Comparison of ENCODE assay signal across 19 cellular contexts in the genomic region with DNA sequence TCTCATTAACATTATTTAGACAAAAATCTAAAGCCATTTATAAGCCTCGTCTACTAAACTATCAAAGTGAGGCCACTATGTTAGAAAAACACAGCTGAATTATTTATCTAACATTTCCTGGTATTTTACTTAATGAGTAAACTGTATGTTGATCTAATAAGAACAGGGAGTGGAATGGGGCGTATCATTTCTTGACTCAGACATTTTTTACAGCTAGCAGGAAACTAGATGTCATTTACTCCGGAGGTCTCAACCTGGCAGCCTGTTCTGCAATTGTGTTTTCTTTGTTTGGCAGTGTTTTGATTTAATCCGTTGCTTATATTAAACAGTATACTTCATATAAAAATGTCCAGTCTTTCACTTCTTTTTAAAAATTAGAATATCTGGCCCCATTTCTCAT.
DNase-seq lines count a peak whose midpoint lies in the region; ATAC-seq, FAIRE-seq and TF ChIP-seq lines count a peak whose summit lies in the region.
"Had no signal": no experiment of that assay in that cellular context is flagged by ENCODE, and none has a peak within 500 bp of the region (broad histone marks: within the 10 kb centered on the region; RNA-seq: fewer than 3 reads in every experiment).

No MANE protein-coding gene starts in this region.

- H3K4me3 ChIP-seq in A549: no peak overlapping the region
- H3K4me3 ChIP-seq: heart left ventricle, SK-N-MC, testis had no signal

- no peak for TF ChIP-seq CTCF in A549 (IDR thresholded peaks at IDR 0.05)

- CTCF ChIA-PET in A549 (lab: Yijun Ruan, JAX): interaction anchor here (2.1 kb wide), 1 partner anchor 124 kb away, joined by 4 read pairs; no protein-coding TSS in a partner anchor

- DNase-seq in A549 (ENCODE audit: low read depth in 1 of 2, low spot score in 1 of 2): peak; percentile 16 to 75
- DNase-seq in NCI-H460 (ENCODE audit: extremely low read depth, low read depth): peak; percentile 2
- peak; percentile 76 to 94 for DNase-seq in dermis microvascular lymphatic vessel endothelial cell (ENCODE audit: low read depth in 2 of 2)
- peak; percentile 82 for DNase-seq in kidney tubule cell (ENCODE audit: low spot score)
- DNase-seq in activated naive CD4-positive, alpha-beta T cell (lab: John Stamatoyannopoulos, UW): no peak
- DNase-seq in germinal center (ENCODE audit: low spot score): no peak
- DNase-seq: effector memory CD8-positive, alpha-beta T cell; heart left ventricle; naive thymus-derived CD8-positive, alpha-beta T cell; NCI-H146; NCI-H446; stimulated activated CD4-positive, alpha-beta T cell treated with anti-CD3 and anti-CD28 coated beads, Interleukin-2, amount 100 ng/mL, for 48 hours; stimulated activated CD8-positive, alpha-beta memory T cell treated with anti-CD3 and anti-CD28 coated beads, Interleukin-4, amount 100 ng/mL, for 48 hours; testis had no signal

- TF ChIP-seq POLR2A in A549 (IDR thresholded peaks at IDR 0.05; ENCODE audit: low read length): no peak

- peak overlapping the region; percentile 63 to 79 for H3K27ac ChIP-seq in A549
- H3K27ac ChIP-seq: heart left ventricle, SK-N-MC, testis had no signal

- POLR2A ChIA-PET in A549 (lab: Yijun Ruan, JAX): no interaction called here

- no peak for TF ChIP-seq EP300 in A549 (IDR thresholded peaks at IDR 0.05)

- H3K4me2 ChIP-seq in A549: peak overlapping the region; percentile 58

- H3K4me1 ChIP-seq in A549: peaks cover 32% of the 10 kb centered on the region
- H3K4me1 ChIP-seq: heart left ventricle, testis had no signal

- ATAC-seq in A549 (peak; percentile 64 to 71; a peak in 5 of 6 replicates), HG03571 (IDR thresholded peaks at IDR 0.05; ENCODE audit: unreplicated experiment) (no peak), GM19324 (IDR thresholded peaks at IDR 0.05; ENCODE audit: low FRiP score, unreplicated experiment) (no peak)
- ATAC-seq: effector memory CD8-positive, alpha-beta T cell; HCT116; heart left ventricle; naive thymus-derived CD8-positive, alpha-beta T cell had no signal

- WGBS in A549 (ENCODE audit: missing lambda C conversion rate): 10% methylated on average over 4 of the region's 4 CpGs

- no peak for TF ChIP-seq RAD21 in A549 (conservative IDR thresholded peaks at IDR 0.05 in 1 of 2, IDR thresholded peaks at IDR 0.05 in 1 of 2)

- peak; percentile 88 for FAIRE-seq in A549 (lab: Jason Lieb, UNC)
- FAIRE-seq: G401.6 had no signal

- peaks cover 27% of the 10 kb centered on the region; the same call in 2 of the 3 replicates for H3K9me3 ChIP-seq in A549
- H3K9me3 ChIP-seq: testis had no signal

TF ChIP-seq in A549, 52 proteins besides CTCF, POLR2A, EP300 and RAD21:
- peak; percentile 27; the same call in 1 of the 2 replicates for TF ChIP-seq GATA3 (IDR thresholded peaks at IDR 0.05; ENCODE audit: borderline replicate concordance)
- no peak for TF ChIP-seq NR3C1 (IDR thresholded peaks at IDR 0.05)
- TF ChIP-seq NPAS2 (CRISPR knock-in tag; IDR thresholded peaks at IDR 0.05; ENCODE audit: borderline replicate concordance): no peak
- TF ChIP-seq FOXS1 (CRISPR knock-in tag; IDR thresholded peaks at IDR 0.05): no peak
- TF ChIP-seq CHD2 (IDR thresholded peaks at IDR 0.05; ENCODE audit: low read length, partially characterized antibody): no peak
- no peak for TF ChIP-seq HOXB5 (CRISPR knock-in tag; IDR thresholded peaks at IDR 0.05)
- TF ChIP-seq RCOR1 (IDR thresholded peaks at IDR 0.05; ENCODE audit: low read depth, low read length): no peak

Comparison
In these comparisons a context has a peak if more than half of its experiments do, and no peak if none do; other contexts are left out.
1. ATAC-seq: peak in A549 (2 of 2); none in HG03571 (single experiment) and GM19324 (single experiment).
2. DNase-seq: peak in A549 (2 of 2), NCI-H460 (single experiment), dermis microvascular lymphatic vessel endothelial cell (2 of 2) and kidney tubule cell (single experiment); none in activated naive CD4-positive, alpha-beta T cell (0 of 4) and germinal center (single experiment).